ENCODE assay signal across 10 cellular contexts in the genomic region with DNA sequence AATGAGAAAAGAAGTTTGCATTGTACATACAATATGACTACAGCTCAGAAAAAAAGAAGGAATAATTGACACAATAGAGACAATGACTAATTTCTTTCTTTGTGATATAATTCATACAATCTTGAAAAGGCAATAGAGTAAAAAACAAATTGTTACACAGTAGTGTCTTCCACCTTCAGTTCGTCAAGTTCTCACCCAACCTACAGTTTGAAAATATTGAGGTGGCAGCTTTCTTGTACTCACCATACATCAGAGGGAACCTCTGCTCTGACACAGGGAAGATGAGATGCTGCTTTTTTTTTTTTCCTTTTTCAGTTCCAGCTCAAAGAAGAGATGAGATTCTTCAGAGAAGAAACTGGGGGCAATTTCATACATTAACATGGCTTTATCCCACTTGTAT.
"Had no signal": no experiment of that assay in that cellular context is flagged by ENCODE, and none has a peak within 500 bp of the region (broad histone marks: within the 10 kb centered on the region; RNA-seq: fewer than 3 reads in every experiment).

No MANE protein-coding gene starts in this region.

- H3K36me3 ChIP-seq: HAP-1 had no signal

- H3K36me3 Mint-ChIP-seq: IgD-negative memory B cell had no signal

- H3K27ac Mint-ChIP-seq: IgD-negative memory B cell had no signal

- H3K4me1 Mint-ChIP-seq: IgD-negative memory B cell had no signal

- H3K4me3 ChIP-seq: GM23248, HAP-1 had no signal

- DNase-seq: GM23248, GOT3, H7, KBM-7 had no signal

- FAIRE-seq: HepG2 had no signal

- H3K27ac ChIP-seq: GM23248, HL-60, KMS-11 had no signal

- H3K9me3 ChIP-seq: HAP-1 had no signal

- ATAC-seq: HCT116, HepG2 had no signal

- H3K4me3 Mint-ChIP-seq: IgD-negative memory B cell had no signal
